8 cellular contexts compared by ENCODE assay signal in the genomic region with DNA sequence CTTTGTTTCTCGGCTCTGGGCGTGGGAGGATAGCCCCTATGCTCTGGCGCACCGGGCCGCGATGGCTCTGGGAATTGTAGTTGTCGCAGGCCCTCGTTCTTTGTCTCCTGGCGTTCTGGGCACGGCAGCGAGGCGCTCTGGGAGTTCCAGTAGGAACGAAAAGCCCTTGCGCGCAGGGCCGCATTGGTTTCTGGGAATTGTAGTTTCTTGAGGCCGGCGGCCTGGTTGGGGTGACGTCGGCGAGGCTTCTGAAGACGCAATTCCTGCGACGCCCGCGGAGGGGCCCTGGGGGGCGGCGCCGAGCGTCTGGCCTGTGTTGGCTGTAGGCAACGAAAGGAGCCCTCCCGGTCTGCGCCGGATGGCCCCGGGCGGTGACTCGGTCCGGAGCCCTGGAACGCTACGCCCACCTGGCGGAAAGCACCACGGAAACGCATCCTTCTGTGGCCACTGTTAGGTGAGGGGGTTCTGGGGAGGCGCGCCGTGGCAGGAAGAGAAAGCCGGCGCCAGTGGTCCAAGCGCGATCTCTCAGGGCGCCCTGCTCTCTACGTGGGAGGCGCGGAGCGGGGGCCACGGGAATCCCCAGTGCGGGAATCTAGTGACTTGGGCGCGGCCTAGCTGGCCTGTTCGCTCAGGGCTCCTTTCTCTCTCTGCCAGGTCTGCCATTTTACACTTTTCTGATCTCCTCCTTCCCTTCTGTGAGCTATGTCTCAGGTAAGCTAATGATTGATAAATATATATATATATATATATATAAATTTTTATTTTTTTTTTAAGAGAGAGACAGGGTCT.
DNase-seq lines count a peak whose midpoint lies in the region; ATAC-seq and TF ChIP-seq lines count a peak whose summit lies in the region.

A gene (plus strand): TSS at position 305 of the 789 bp plus-strand sequence. CDS start 398 bp downstream, at position 703.

- peak within 1 kb of the TSS; percentile 89 for H2AFZ ChIP-seq in ACC112 (ENCODE audit: low read length, unreplicated experiment)

- peak within 1 kb of the TSS; percentile 82 for H3K4me3 ChIP-seq in ACC112 (ENCODE audit: low read depth, low read length)
- peak within 1 kb of the TSS; percentile 77 for H3K4me3 ChIP-seq in WERI-Rb-1 (ENCODE audit: low read depth, low read length)

- peaks cover 42% of the 10 kb centered on the region for H3K36me3 ChIP-seq in ACC112 (ENCODE audit: insufficient read depth, low read length)
- peaks cover 45% of the 10 kb centered on the region for H3K36me3 ChIP-seq in WERI-Rb-1

- TF ChIP-seq CTCF in WERI-Rb-1 (IDR thresholded peaks at IDR 0.05; ENCODE audit: low read depth, low read length), result 0 out of 2 replicates have a peak, but pooled peaks have one; percentile 16

- peaks cover 5% of the 10 kb centered on the region for H3K4me1 ChIP-seq in ACC112 (ENCODE audit: control insufficient read depth, insufficient read depth, low read length, unreplicated experiment)

- H3K27me3 ChIP-seq in ACC112 (ENCODE audit: insufficient read depth, low read length), result no peaks in the 10 kb centered on the region
- no peaks in the 10 kb centered on the region for H3K27me3 ChIP-seq in WERI-Rb-1 (ENCODE audit: insufficient read depth, low read depth, severe bottlenecking)

- ATAC-seq in GM18517 (IDR thresholded peaks at IDR 0.05; ENCODE audit: unreplicated experiment) (peak; percentile 60), HG03045 (IDR thresholded peaks at IDR 0.05; ENCODE audit: unreplicated experiment) (peak; percentile 76)

- H3K9me3 ChIP-seq in WERI-Rb-1 (ENCODE audit: severe bottlenecking), result peaks cover 42% of the 10 kb centered on the region

- H3K27ac ChIP-seq in ACC112 (ENCODE audit: low read depth, low read length), result peak within 1 kb of the TSS; percentile 98
- peak within 1 kb of the TSS; percentile 98 for H3K27ac ChIP-seq in WERI-Rb-1

- peaks cover 25% of the 10 kb centered on the region for H3K79me2 ChIP-seq in ACC112 (ENCODE audit: control insufficient read depth, insufficient read depth, low read length, unreplicated experiment)

- DNase-seq in NCI-H2107 treated with DMSO at 0.1 percent for 48 hours (lab: John Stamatoyannopoulos, UW; ENCODE audit: unreplicated experiment) (peak; percentile 96), WERI-Rb-1 (peak; percentile 96), iris pigment epithelial cell (ENCODE audit: low read depth) (peak; percentile 98)
- DNase-seq in central memory CD4-positive, alpha-beta T cell, result peak; percentile 96
- peak; percentile 89 for DNase-seq in stimulated activated CD4-positive, alpha-beta T cell treated with anti-CD3 and anti-CD28 coated beads, Interleukin-12 subunit alpha, Interleukin-12 subunit beta, amount 100 ng/mL, for 4 hours

Comparison
In these comparisons a context has a peak if more than half of its experiments do, and no peak if none do; other contexts are left out.
1. Peak in every context shown above with its lines: DNase-seq, ATAC-seq, H3K4me3 ChIP-seq and H3K27ac ChIP-seq.